8 cellular contexts compared by ENCODE assay signal in the genomic region with DNA sequence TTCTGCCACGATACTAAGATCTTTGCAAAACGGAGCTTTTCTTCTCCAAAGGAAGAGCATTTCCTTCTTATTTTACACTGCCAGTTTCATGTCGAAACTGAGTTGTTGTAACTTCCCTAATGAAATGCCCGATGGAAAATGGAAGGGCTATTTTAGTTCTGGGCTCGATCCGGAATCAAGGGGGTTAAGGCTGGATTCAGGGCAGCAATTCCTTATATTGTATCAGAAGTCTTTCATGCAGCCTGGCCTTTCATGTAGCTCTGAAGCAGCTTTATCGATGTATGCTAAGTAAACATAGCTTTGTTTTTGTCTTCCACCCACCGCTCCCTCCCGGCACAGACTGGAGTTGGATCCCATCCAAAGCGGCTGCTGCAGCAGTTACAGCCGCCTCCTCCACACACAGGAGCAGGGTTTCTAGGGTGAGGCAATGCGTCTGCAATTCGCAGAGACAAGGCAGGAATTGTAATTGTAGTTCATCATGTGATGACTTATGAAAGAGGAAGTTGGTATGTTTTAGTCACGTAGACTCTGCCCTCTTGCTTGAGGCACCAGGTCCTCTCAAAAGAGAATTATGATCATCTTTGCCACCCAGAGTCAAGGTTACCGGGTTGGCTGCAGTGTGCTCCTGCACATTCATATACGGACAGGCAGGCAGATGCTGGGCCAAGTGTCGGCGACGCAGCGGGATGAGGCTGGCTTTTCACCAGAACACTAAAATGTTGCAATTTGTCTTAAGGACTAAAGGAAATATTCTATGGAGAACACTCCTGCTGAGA. TPM values are rescaled to one million over a fixed set of nuclear protein-coding genes. Genes with fewer than 3 reads are reported as not detected.
DNase-seq lines count a peak whose midpoint lies in the region; ATAC-seq and TF ChIP-seq lines count a peak whose summit lies in the region.

No MANE protein-coding gene starts in this region.

- CTCF ChIA-PET in Caco-2 (lab: Charles Lee) = interaction anchor here (0.5 to 3.3 kb wide), 9 partner anchors 30 to 893 kb away, joined by 3 to 26 read pairs (median 5); no protein-coding TSS in a partner anchor

- H3K27ac ChIP-seq in OCI-LY3 (ENCODE audit: low read length) (peak overlapping the region; percentile 91), stomach (peak overlapping the region; percentile 90 to 100 (median 99))

- TF ChIP-seq CTCF in Caco-2 (IDR thresholded peaks at IDR 0.05; ENCODE audit: insufficient read depth in 1 of 2, low read depth in 1 of 2, low read length in 1 of 2, severe bottlenecking in 1 of 2, unreplicated experiment in 1 of 2) (no peak), OCI-LY3 (IDR thresholded peaks at IDR 0.05; ENCODE audit: low read depth, low read length) (no peak), stomach (IDR thresholded peaks at IDR 0.05) (no peak)

- H3K36me3 Mint-ChIP-seq in Caco-2 (ENCODE audit: insufficient read depth, unreplicated experiment) (peaks cover 42% of the 10 kb centered on the region), IgD-negative memory B cell (peaks cover 3% of the 10 kb centered on the region), naive B cell (peaks cover 0 to 7% of the 10 kb centered on the region in 2 donors)

- no peaks in the 10 kb centered on the region for H3K9me3 ChIP-seq in Caco-2
- H3K9me3 ChIP-seq in OCI-LY3 (ENCODE audit: insufficient read depth, low read length) = no peaks in the 10 kb centered on the region
- no peaks in the 10 kb centered on the region for H3K9me3 ChIP-seq in stomach

- peak overlapping the region; percentile 96 for H3K9ac ChIP-seq in OCI-LY3 (ENCODE audit: low read length)

- WGBS in stomach, 5 donors = 0 to 1% (median 0%) methylated on average over 20 of the region's 20 CpGs

- intact Hi-C loops in Caco-2 (cut with micrococcal nuclease; ENCODE audit: unreplicated experiment) (loop anchor here (1.0 to 10.0 kb wide), 10 partner anchors 15 to 892 kb away; partner anchors contain the start of gene B3GALNT2), stomach (cut with DNase I; ENCODE audit: low total_unique reads) (loop anchor here (10.0 kb wide), 1 partner anchor 112 kb away; no protein-coding TSS in a partner anchor)

- H3K4me3 Mint-ChIP-seq in Caco-2 (ENCODE audit: unreplicated experiment) = peak overlapping the region; percentile 92
- H3K4me3 Mint-ChIP-seq in IgD-negative memory B cell = peak overlapping the region; percentile 83 to 95 (median 88)
- peak overlapping the region; percentile 86 to 97 (median 92) for H3K4me3 Mint-ChIP-seq in naive B cell

- peak overlapping the region; percentile 94 for H3K4me2 ChIP-seq in OCI-LY3 (ENCODE audit: low read length)

- H3K27me3 Mint-ChIP-seq in Caco-2 (ENCODE audit: insufficient read depth, unreplicated experiment) (no peaks in the 10 kb centered on the region), IgD-negative memory B cell (no peaks in the 10 kb centered on the region), naive B cell (peaks cover 0 to 5% (median 0%) of the 10 kb centered on the region in 3 donors)

- peak; percentile 86 for TF ChIP-seq POLR2A in erythroblast (IDR thresholded peaks at IDR 0.05; ENCODE audit: low read length)
- TF ChIP-seq POLR2A in stomach (IDR thresholded peaks at IDR 0.05) = peak in 1 of 4 donors; percentile 74

- H3K27me3 ChIP-seq in Caco-2 (replicated peaks; ENCODE audit: control insufficient read depth, insufficient read depth, low read length) (no peaks in the 10 kb centered on the region), OCI-LY3 (ENCODE audit: low read depth, low read length) (no peaks in the 10 kb centered on the region), stomach (no peaks in the 10 kb centered on the region)

- DNase-seq in Caco-2 (peak; percentile 94 to 96), activated T-cell treated with anti-CD3 and anti-CD28 coated beads for 48 hours (ENCODE audit: low read depth) (peak; percentile 53), erythroblast (lab: John Stamatoyannopoulos, UW) (peak; percentile 95 to 98), naive B cell (peak; percentile 85), stomach (peak; percentile 95)

- no TSS peak for BruUV-seq in Caco-2 (replicated peaks; lab: Mats Ljungman, UMichigan)

- H3K9me3 Mint-ChIP-seq in Caco-2 (ENCODE audit: unreplicated experiment) (no peaks in the 10 kb centered on the region), IgD-negative memory B cell (peaks cover 0 to 2% (median 0%) of the 10 kb centered on the region in 3 donors), naive B cell (peaks cover 0 to 2% (median 0%) of the 10 kb centered on the region in 7 donors)

- H3K4me3 ChIP-seq in Caco-2 (ENCODE audit: low read depth, low read length) (peak overlapping the region; percentile 28), OCI-LY3 (ENCODE audit: low read length) (peak overlapping the region; percentile 93), stomach (peak overlapping the region; percentile 0 to 23 (median 12))

- H4K20me1 ChIP-seq in OCI-LY3 (ENCODE audit: insufficient read depth, low read length) = peaks cover 5% of the 10 kb centered on the region

- H3K4me1 ChIP-seq in Caco-2 (peaks cover 38% of the 10 kb centered on the region), OCI-LY3 (ENCODE audit: low read length) (peaks cover 41% of the 10 kb centered on the region), stomach (peaks cover 30 to 57% (median 45%) of the 10 kb centered on the region in 4 donors)

- peaks cover under 1% of the 10 kb centered on the region; the same call in 1 of the 2 replicates for H3K36me3 ChIP-seq in Caco-2 (ENCODE audit: control insufficient read depth, insufficient read depth, low read length)
- peaks cover 4% of the 10 kb centered on the region for H3K36me3 ChIP-seq in OCI-LY3 (replicated peaks; ENCODE audit: low read depth, low read length)
- peaks cover 2 to 11% (median 6%) of the 10 kb centered on the region in 4 donors for H3K36me3 ChIP-seq in stomach

- POLR2A ChIA-PET in Caco-2 (lab: Charles Lee) = interaction anchor here (0.6 to 5.1 kb wide), 40 partner anchors 9 to 472 kb away, joined by 3 to 72 read pairs (median 6); no protein-coding TSS in a partner anchor

- H2AFZ ChIP-seq in OCI-LY3 (ENCODE audit: low read depth, low read length) = peak overlapping the region; percentile 10; the same call in 1 of the 2 replicates

- peak; percentile 22 for ATAC-seq in GM21381 (IDR thresholded peaks at IDR 0.05; ENCODE audit: unreplicated experiment)
- ATAC-seq in naive B cell (ENCODE audit: low read depth in 2 of 2) = peak; percentile 36

- peaks cover 21% of the 10 kb centered on the region for H3K79me2 ChIP-seq in OCI-LY3 (ENCODE audit: low read length)

- peaks cover 47% of the 10 kb centered on the region for H3K4me1 Mint-ChIP-seq in Caco-2 (ENCODE audit: low read depth, unreplicated experiment)
- peaks cover 28 to 39% (median 29%) of the 10 kb centered on the region in 3 donors for H3K4me1 Mint-ChIP-seq in IgD-negative memory B cell
- H3K4me1 Mint-ChIP-seq in naive B cell = peaks cover 34 to 41% (median 34%) of the 10 kb centered on the region in 3 donors

- peak overlapping the region; percentile 98 for H3K27ac Mint-ChIP-seq in Caco-2 (ENCODE audit: unreplicated experiment)
- peak overlapping the region; percentile 91 to 98 (median 95) for H3K27ac Mint-ChIP-seq in IgD-negative memory B cell
- H3K27ac Mint-ChIP-seq in naive B cell = peak overlapping the region; percentile 99 to 100 (median 99)

- peak; percentile 92 for TF ChIP-seq EP300 in stomach (IDR thresholded peaks at IDR 0.05)

RNA-seq across cellular contexts. Expression of gene IRF2BP2, which starts 2.6 kb away (rescaled TPM):
- total RNA-seq in Caco-2 (2022) = 129 and 135 TPM in 2 replicates
- 39.1 TPM for polyA plus RNA-seq in IgD-negative memory B cell
- polyA plus RNA-seq in naive B cell (ENCODE audit: low read depth in 6 of 6) = 10 to 100 TPM; 40.3 to 66.1 (median 55.3) TPM
- total RNA-seq in stomach = 100 to 1,000 TPM in 2 of 5 donors, 10 to 100 TPM in 3; 58.3 to 218 (median 81.1) TPM
- polyA plus RNA-seq in stomach = 10 to 100 TPM; 39.6 to 57.0 (median 51.5) TPM

Comparison
In these comparisons a context has a peak if more than half of its experiments do, and no peak if none do; other contexts are left out.
1. Peak in every context shown above with its lines: DNase-seq, ATAC-seq, H3K4me3 ChIP-seq and H3K27ac ChIP-seq.
2. H3K4me3 ChIP-seq: peak in every context shown above with its lines; median percentile 93 in OCI-LY3; 28 in Caco-2; 12 in stomach.